1 cellular context compared by ENCODE assay signal in genomic region chr9:110536802-110537201, GRCh38.
TF ChIP-seq lines count a peak whose summit lies in the region.

No MANE protein-coding gene starts in this region.

TF ChIP-seq in HEK293, 187 proteins besides CTCF, POLR2A, EP300 and RAD21 (continued from another document):
- TF ChIP-seq ZXDB (tag by site-specific recombination; IDR thresholded peaks at IDR 0.05) (0 out of 2 replicates have a peak, but pooled peaks have one; percentile 51), ZNF501 (tag by site-specific recombination; IDR thresholded peaks at IDR 0.05) (no peak), PRDM6 (tag by site-specific recombination; IDR thresholded peaks at IDR 0.05) (peak; percentile 85)
